Comparison of ENCODE assay signal across 8 cellular contexts in genomic region chr3:134374791-134375541, GRCh38. TPM values are rescaled to one million over a fixed set of nuclear protein-coding genes. Genes with fewer than 3 reads are reported as not detected.
DNase-seq lines count a peak whose midpoint lies in the region; FAIRE-seq and TF ChIP-seq lines count a peak whose summit lies in the region.

No MANE protein-coding gene starts in this region.

- intact Hi-C loops in Caco-2 (cut with micrococcal nuclease; ENCODE audit: unreplicated experiment) = loop anchor here (1.0 to 2.0 kb wide), 4 partner anchors 11 to 99 kb away; no protein-coding TSS in a partner anchor

- H3K27ac ChIP-seq in iPS-18a (ENCODE audit: low read length) (peak overlapping the region; percentile 61), small intestine (ENCODE audit: low read depth in 1 of 2, low read length in 1 of 2) (peak overlapping the region; percentile 97 to 98)

- H3K27me3 Mint-ChIP-seq in Caco-2 (ENCODE audit: insufficient read depth, unreplicated experiment) = no peaks in the 10 kb centered on the region

- no peaks in the 10 kb centered on the region for H3K27me3 ChIP-seq in Caco-2 (replicated peaks; ENCODE audit: control insufficient read depth, insufficient read depth, low read length)
- no peaks in the 10 kb centered on the region for H3K27me3 ChIP-seq in adipocyte (replicated peaks; ENCODE audit: control insufficient read depth, insufficient read depth, low read length)
- H3K27me3 ChIP-seq in iPS-18a (ENCODE audit: control insufficient read depth, insufficient read depth, low read length) = peaks cover 41% of the 10 kb centered on the region
- no peaks in the 10 kb centered on the region for H3K27me3 ChIP-seq in small intestine (ENCODE audit: control insufficient read depth in 2 of 2, insufficient read depth in 2 of 2, low read length in 2 of 2)

- H3K9me3 ChIP-seq in Caco-2 = no peaks in the 10 kb centered on the region
- H3K9me3 ChIP-seq in adipocyte (ENCODE audit: control insufficient read depth, low read length) = peaks cover 2% of the 10 kb centered on the region
- no peaks in the 10 kb centered on the region for H3K9me3 ChIP-seq in iPS-18a (ENCODE audit: control insufficient read depth, low read depth, low read length)
- no peaks in the 10 kb centered on the region for H3K9me3 ChIP-seq in small intestine (ENCODE audit: control insufficient read depth, low read depth)

- POLR2A ChIA-PET in Caco-2 (lab: Charles Lee) = interaction anchor here (0.6 to 4.6 kb wide), 23 partner anchors 10 to 1767 kb away, joined by 3 to 70 read pairs (median 3); partner anchors contain the start of genes ANAPC13 and CEP63

- BruUV-seq in Caco-2 (replicated peaks; lab: Mats Ljungman, UMichigan) = TSS peak; percentile 74

- H3K36me3 Mint-ChIP-seq in Caco-2 (ENCODE audit: insufficient read depth, unreplicated experiment) = peaks cover 53% of the 10 kb centered on the region

- H3K4me3 ChIP-seq in Caco-2 (ENCODE audit: low read depth, low read length) (peak overlapping the region; percentile 92), LNCaP clone FGC (ENCODE audit: low read depth, low read length) (peak overlapping the region; percentile 65), adipocyte (ENCODE audit: low read length) (peak overlapping the region; percentile 91), iPS-18a (ENCODE audit: low read length) (peak overlapping the region; percentile 86), small intestine (ENCODE audit: low read depth in 1 of 2, low read length in 2 of 2) (peak overlapping the region; percentile 50 to 72)

- WGBS in small intestine, 3 donors = 4 to 11% (median 4%) methylated on average over 28 to 30 of the region's 30 CpGs

- H3K27ac Mint-ChIP-seq in Caco-2 (ENCODE audit: unreplicated experiment) = peak overlapping the region; percentile 77

- peaks cover 11% of the 10 kb centered on the region for H3K36me3 ChIP-seq in Caco-2 (ENCODE audit: control insufficient read depth, insufficient read depth, low read length)
- H3K36me3 ChIP-seq in adipocyte (ENCODE audit: control insufficient read depth, insufficient read depth, low read length, severe bottlenecking) = peaks cover 23% of the 10 kb centered on the region
- H3K36me3 ChIP-seq in iPS-18a (ENCODE audit: control insufficient read depth, low read depth, low read length) = peaks cover 19% of the 10 kb centered on the region
- H3K36me3 ChIP-seq in small intestine (ENCODE audit: control insufficient read depth in 2 of 2, insufficient read depth in 2 of 2, low read length in 2 of 2) = peaks cover 0 to 4% of the 10 kb centered on the region in 2 donors

- CTCF ChIA-PET in Caco-2 (lab: Charles Lee) = interaction anchor here (1.0 to 2.0 kb wide), 8 partner anchors 9 to 162 kb away, joined by 3 to 13 read pairs (median 6); partner anchors contain the start of genes ANAPC13 and CEP63

- H3K9ac ChIP-seq in adipocyte (ENCODE audit: low read length) = peak overlapping the region; percentile 99
- peak overlapping the region; percentile 97 for H3K9ac ChIP-seq in iPS-18a (ENCODE audit: low read length)

- FAIRE-seq in small intestine (lab: Jason Lieb, UNC) = no peak

- H3K4me1 Mint-ChIP-seq in Caco-2 (ENCODE audit: low read depth, unreplicated experiment) = peaks cover 36% of the 10 kb centered on the region

- TF ChIP-seq CTCF in Caco-2 (IDR thresholded peaks at IDR 0.05; ENCODE audit: insufficient read depth in 1 of 2, low read depth in 1 of 2, low read length in 1 of 2, severe bottlenecking in 1 of 2, unreplicated experiment in 1 of 2) = no peak
- TF ChIP-seq CTCF in LNCaP clone FGC (IDR thresholded peaks at IDR 0.05; ENCODE audit: control insufficient read depth, extremely low read depth, insufficient read depth) = no peak

- peak overlapping the region; percentile 85 for H3K4me3 Mint-ChIP-seq in Caco-2 (ENCODE audit: unreplicated experiment)

- DNase-seq in Caco-2 (peak; percentile 80 to 87), LNCaP clone FGC (ENCODE audit: low read depth) (peak; percentile 14), adipocyte (ENCODE audit: low read depth) (no peak), small intestine (peak; percentile 94), amniotic stem cell (lab: John Stamatoyannopoulos, UW) (no peak), GF-D8 (lab: John Stamatoyannopoulos, UW) (no peak), NOMO-1 (lab: John Stamatoyannopoulos, UW; ENCODE audit: unreplicated experiment in 2 of 2) (no peak)

- H3K4me1 ChIP-seq in Caco-2 (peaks cover 53% of the 10 kb centered on the region), adipocyte (ENCODE audit: control insufficient read depth, insufficient read depth, low read length) (peaks cover 24% of the 10 kb centered on the region), iPS-18a (ENCODE audit: control insufficient read depth, low read depth, low read length) (peaks cover 25% of the 10 kb centered on the region), small intestine (ENCODE audit: control insufficient read depth in 2 of 2, insufficient read depth in 1 of 2, low read depth in 1 of 2, low read length in 1 of 2) (peaks cover 5 to 15% of the 10 kb centered on the region in 2 donors)

- H3K9me3 Mint-ChIP-seq in Caco-2 (ENCODE audit: unreplicated experiment) = no peaks in the 10 kb centered on the region

RNA-seq across cellular contexts. Expression of gene AMOTL2, which starts 0.7 kb away (rescaled TPM):
- total RNA-seq in Caco-2 (2022) = 220 and 271 TPM in 2 replicates
- 10 to 100 TPM in 1 of 3 donors, 1 to 10 TPM in 2; 6.7 to 11.5 (median 9.2) TPM for polyA plus RNA-seq in small intestine

Comparison
In these comparisons a context has a peak if more than half of its experiments do, and no peak if none do; other contexts are left out.
1. DNase-seq: peak in Caco-2 (2 of 2), LNCaP clone FGC (single experiment) and small intestine (single experiment); none in adipocyte (single experiment), amniotic stem cell (single experiment), GF-D8 (single experiment) and NOMO-1 (0 of 2).
2. Peak in every context shown above with its lines, with median percentiles within 50 percentile points of each other: H3K4me3 ChIP-seq.